Comparison of ENCODE assay signal across 12 cellular contexts in genomic region chr5:143086851-143087637, GRCh38.
DNase-seq lines count a peak whose midpoint lies in the region; ATAC-seq and TF ChIP-seq lines count a peak whose summit lies in the region.
"Had no signal": no experiment of that assay in that cellular context is flagged by ENCODE, and none has a peak within 500 bp of the region (broad histone marks: within the 10 kb centered on the region; RNA-seq: fewer than 3 reads in every experiment).

No MANE protein-coding gene starts in this region.

- H3K36me3 Mint-ChIP-seq in osteocyte (ENCODE audit: unreplicated experiment): no peaks in the 10 kb centered on the region
- H3K36me3 Mint-ChIP-seq in CD14-positive monocyte: peaks cover 58 to 75% of the 10 kb centered on the region in 2 donors

- no peak for TF ChIP-seq CTCF in osteocyte (IDR thresholded peaks at IDR 0.05)
- TF ChIP-seq CTCF in CD14-positive monocyte (IDR thresholded peaks at IDR 0.05): no peak

- intact Hi-C loops in CD14-positive monocyte (cut with micrococcal nuclease): no loop called here

- H3K27ac ChIP-seq in epithelial cell of prostate: peak overlapping the region; percentile 49
- H3K27ac ChIP-seq: esophagus muscularis mucosa had no signal

- peak; percentile 79 for DNase-seq in GM04503 (ENCODE audit: low read depth)
- peak; percentile 27 for DNase-seq in NCI-H446 treated with DMSO at 0.1 percent for 48 hours (lab: John Stamatoyannopoulos, UW)
- peak; percentile 75 for DNase-seq in epithelial cell of prostate (ENCODE audit: low read depth, low spot score)
- no peak for DNase-seq in osteocyte (ENCODE audit: extremely low spot score, unreplicated experiment)
- no peak for DNase-seq in CD14-positive monocyte (ENCODE audit: low spot score)
- DNase-seq: activated CD4-positive, CD25-positive, alpha-beta regulatory T cell treated with anti-CD3 and anti-CD28 coated beads, Interleukin-2, amount 50 U/mL, for 72 hours; activated naive CD8-positive, alpha-beta T cell treated with anti-CD3 and anti-CD28 coated beads, Interleukin-2, amount 10 ng/mL, durations not matched to agents 7 days and 5 days; Karpas-422; stimulated activated CD4-positive, alpha-beta T cell treated with anti-CD3 and anti-CD28 coated beads, Interleukin-2, amount 100 ng/mL, for 48 hours had no signal

- no peaks in the 10 kb centered on the region for H3K9me3 Mint-ChIP-seq in osteocyte (ENCODE audit: unreplicated experiment)
- peaks cover 0 to 4% (median 0%) of the 10 kb centered on the region in 7 donors for H3K9me3 Mint-ChIP-seq in CD14-positive monocyte
- H3K9me3 Mint-ChIP-seq: activated naive CD8-positive, alpha-beta T cell treated with anti-CD3 and anti-CD28 coated beads, Interleukin-2, amount 10 ng/mL, durations not matched to agents 7 days and 5 days had no signal

- H3K27me3 Mint-ChIP-seq in osteocyte (ENCODE audit: unreplicated experiment): no peaks in the 10 kb centered on the region
- H3K27me3 Mint-ChIP-seq in CD14-positive monocyte (ENCODE audit: low read depth in 3 of 3): peaks cover 0 to 3% (median 3%) of the 10 kb centered on the region in 3 donors
- H3K27me3 Mint-ChIP-seq: activated naive CD8-positive, alpha-beta T cell treated with anti-CD3 and anti-CD28 coated beads, Interleukin-2, amount 10 ng/mL, durations not matched to agents 7 days and 5 days had no signal

- H3K4me1 Mint-ChIP-seq in osteocyte (ENCODE audit: unreplicated experiment) (peaks cover 22% of the 10 kb centered on the region), CD14-positive monocyte (no peaks in the 10 kb centered on the region)
- H3K4me1 Mint-ChIP-seq: activated naive CD8-positive, alpha-beta T cell treated with anti-CD3 and anti-CD28 coated beads, Interleukin-2, amount 10 ng/mL, durations not matched to agents 7 days and 5 days had no signal

- H3K27ac Mint-ChIP-seq in osteocyte (ENCODE audit: unreplicated experiment): peak overlapping the region; percentile 54
- peak overlapping the region in 1 of 7 donors; percentile 52 for H3K27ac Mint-ChIP-seq in CD14-positive monocyte
- H3K27ac Mint-ChIP-seq: activated naive CD8-positive, alpha-beta T cell treated with anti-CD3 and anti-CD28 coated beads, Interleukin-2, amount 10 ng/mL, durations not matched to agents 7 days and 5 days had no signal

- H3K4me3 Mint-ChIP-seq in osteocyte (ENCODE audit: unreplicated experiment): no peak overlapping the region
- H3K4me3 Mint-ChIP-seq in CD14-positive monocyte: no peak overlapping the region
- H3K4me3 Mint-ChIP-seq: activated naive CD8-positive, alpha-beta T cell treated with anti-CD3 and anti-CD28 coated beads, Interleukin-2, amount 10 ng/mL, durations not matched to agents 7 days and 5 days had no signal

- ATAC-seq in HG02571 (IDR thresholded peaks at IDR 0.05; ENCODE audit: unreplicated experiment): no peak
- ATAC-seq in HG03175 (IDR thresholded peaks at IDR 0.05; ENCODE audit: unreplicated experiment): no peak

Comparison
In these comparisons a context has a peak if more than half of its experiments do, and no peak if none do; other contexts are left out.
1. DNase-seq: peak in GM04503 (single experiment), NCI-H446 treated with DMSO at 0.1 percent for 48 hours (single experiment) and epithelial cell of prostate (single experiment); none in osteocyte (single experiment) and CD14-positive monocyte (single experiment).